In the genomic region with DNA sequence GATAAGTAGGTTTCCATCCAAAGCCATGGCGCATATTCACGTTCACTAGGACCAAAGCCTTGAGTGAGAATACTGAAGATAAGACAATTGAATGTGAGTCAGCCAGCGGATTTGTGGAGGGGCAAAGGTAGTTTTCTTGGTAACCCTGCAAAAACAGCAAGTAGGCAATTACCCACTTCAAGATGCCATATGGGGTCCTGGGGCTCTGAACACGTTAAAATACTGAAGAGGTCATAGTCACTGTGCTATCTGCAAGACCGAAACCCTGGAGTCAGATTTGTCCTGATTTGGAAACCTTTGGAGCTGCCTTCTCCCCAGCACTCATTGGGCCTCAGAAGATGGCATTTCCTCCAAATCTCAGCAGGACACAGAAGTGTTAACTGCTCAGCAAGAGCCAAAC, we compare ENCODE assay signal across 9 cellular contexts.
"Had no signal": no experiment of that assay in that cellular context is flagged by ENCODE, and none has a peak within 500 bp of the region (broad histone marks: within the 10 kb centered on the region; RNA-seq: fewer than 3 reads in every experiment).

No MANE protein-coding gene starts in this region.

- H3K4me2 ChIP-seq: KMS-11 had no signal

- H3K4me3 Mint-ChIP-seq: IgD-negative memory B cell had no signal

- H3K4me1 Mint-ChIP-seq: IgD-negative memory B cell had no signal

- H3K4me3 ChIP-seq: K562 had no signal

- FAIRE-seq: HepG2, HTR-8/SVneo, K562 had no signal

- DNase-seq: IMR-90, KBM-7, KG1 had no signal

- H3K9ac ChIP-seq: KMS-11 had no signal

- H3K36me3 Mint-ChIP-seq: IgD-negative memory B cell had no signal

- H3K27me3 Mint-ChIP-seq: IgD-negative memory B cell had no signal

- H3K27ac Mint-ChIP-seq: IgD-negative memory B cell had no signal

- H3K27ac ChIP-seq: HL-60, KMS-11 had no signal
